ENCODE assay signal across 23 cellular contexts in the genomic region with DNA sequence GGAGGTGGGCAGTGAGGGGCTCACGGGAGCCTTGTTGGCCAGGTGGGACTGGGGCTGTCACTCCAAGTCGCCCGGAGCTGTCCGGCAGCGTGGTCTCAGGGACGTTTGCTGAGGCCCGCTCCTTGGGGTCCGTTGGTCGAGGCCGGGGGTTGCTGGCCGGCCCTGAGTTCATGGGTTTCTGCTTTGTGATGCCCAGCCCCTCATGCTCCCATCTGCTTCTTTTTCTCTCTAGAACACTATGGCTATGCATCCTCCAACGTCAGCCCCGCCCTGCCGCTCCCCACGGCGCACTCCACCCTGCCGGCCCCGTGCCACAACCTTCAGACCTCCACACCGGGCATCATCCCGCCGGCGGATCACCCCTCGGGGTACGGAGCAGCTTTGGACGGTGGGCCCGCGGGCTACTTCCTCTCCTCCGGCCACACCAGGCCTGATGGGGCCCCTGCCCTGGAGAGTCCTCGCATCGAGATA. TPM values are rescaled to one million over a fixed set of nuclear protein-coding genes. Genes with fewer than 3 reads are reported as not detected.
DNase-seq lines count a peak whose midpoint lies in the region; ATAC-seq and TF ChIP-seq lines count a peak whose summit lies in the region.
"Had no signal": no experiment of that assay in that cellular context is flagged by ENCODE, and none has a peak within 500 bp of the region (broad histone marks: within the 10 kb centered on the region; RNA-seq: fewer than 3 reads in every experiment).

No MANE protein-coding gene starts in this region.

- peaks cover 3% of the 10 kb centered on the region for H3K4me1 ChIP-seq in mucosa of descending colon (ENCODE audit: low read depth)
- no peaks in the 10 kb centered on the region for H3K4me1 ChIP-seq in aorta (ENCODE audit: control insufficient read depth in 1 of 2, insufficient read depth in 2 of 2, low read length in 2 of 2)
- H3K4me1 ChIP-seq: A549, Caco-2, HAP-1 had no signal

- H3K4me3 ChIP-seq in mucosa of descending colon: no peak overlapping the region
- no peak overlapping the region for H3K4me3 ChIP-seq in aorta (ENCODE audit: low read length in 2 of 2)
- H3K4me3 ChIP-seq: A549, HAP-1, PC-9 had no signal

- no peaks in the 10 kb centered on the region for H3K27me3 ChIP-seq in aorta (ENCODE audit: control insufficient read depth in 1 of 2, insufficient read depth in 2 of 2, low read length in 1 of 2)

- intact Hi-C loops in left cardiac atrium (cut with DNase I): no loop called here
- intact Hi-C loops in cardiac septum (cut with DNase I): no loop called here
- intact Hi-C loops in left ventricle myocardium superior (cut with micrococcal nuclease): no loop called here
- intact Hi-C loops in mucosa of descending colon (cut with DNase I, micrococcal nuclease): no loop called here
- intact Hi-C loops in aorta (cut with DNase I): no loop called here

- no peaks in the 10 kb centered on the region for H3K9me3 ChIP-seq in mucosa of descending colon
- no peaks in the 10 kb centered on the region for H3K9me3 ChIP-seq in aorta (ENCODE audit: control insufficient read depth, low read length)
- H3K9me3 ChIP-seq: A549, Caco-2, HAP-1 had no signal

- H3K36me3 ChIP-seq in mucosa of descending colon (ENCODE audit: low read depth): no peaks in the 10 kb centered on the region
- H3K36me3 ChIP-seq in aorta (ENCODE audit: control insufficient read depth in 1 of 2, insufficient read depth in 2 of 2, low read length in 1 of 2): peaks cover 3 to 4% of the 10 kb centered on the region in 2 donors

- DNase-seq in left cardiac atrium: peak; percentile 10
- DNase-seq in cardiac septum (ENCODE audit: low spot score): no peak
- DNase-seq in left ventricle myocardium superior: peak; percentile 24
- DNase-seq in mucosa of descending colon: peak in 2 of 3 donors; percentile 17 to 46
- peak; percentile 33 to 75 for DNase-seq in aorta
- no peak for DNase-seq in amniotic stem cell (lab: John Stamatoyannopoulos, UW)
- DNase-seq: C1 segment of cervical spinal cord; Caco-2; CD8-positive, alpha-beta T cell; GOT3; HFFc6; IMR-90; KG1; MM.1S; NCI-H2029; NCI-H446; NCI-H524 treated with DMSO at 0.1 percent for 48 hours; PC-9; SHP77 had no signal

- no peak overlapping the region for H3K27ac ChIP-seq in aorta (ENCODE audit: low read depth in 1 of 2, low read length in 2 of 2)
- H3K27ac ChIP-seq: A549, PC-9 had no signal

- TF ChIP-seq CTCF in mucosa of descending colon (IDR thresholded peaks at IDR 0.05): no peak

- no peak for ATAC-seq in left cardiac atrium
- ATAC-seq in left ventricle myocardium superior: no peak
- ATAC-seq in mucosa of descending colon: no peak
- ATAC-seq in aorta (ENCODE audit: low FRiP score): no peak
- no peak for ATAC-seq in GM21367 (IDR thresholded peaks at IDR 0.05; ENCODE audit: unreplicated experiment)
- ATAC-seq: A549; CD8-positive, alpha-beta T cell had no signal

- WGBS in aorta, 2 donors: 93 to 97% methylated on average over 30 of the region's 30 CpGs

RNA-seq across cellular contexts. Expression of gene NFATC1, which starts 14.5 kb away (rescaled TPM):
- total RNA-seq in left cardiac atrium (10 to 100 TPM; 17.1 to 18.9 TPM), cardiac septum (16.4 TPM), left ventricle myocardium superior (18.7 TPM), mucosa of descending colon (10 to 100 TPM in 1 of 3 donors, 1 to 10 TPM in 2; 2.9 to 12.9 (median 4.6) TPM), aorta (10 to 100 TPM; 37.2 to 39.2 TPM)
- polyA plus RNA-seq in aorta: 1 to 10 TPM; 2.0 to 7.2 TPM
- total RNA-seq: RPMI7951 had no signal

Comparison
In these comparisons a context has a peak if more than half of its experiments do, and no peak if none do; other contexts are left out.
1. DNase-seq: peak in left cardiac atrium (single experiment), left ventricle myocardium superior (single experiment), mucosa of descending colon (2 of 3) and aorta (2 of 2); none in cardiac septum (single experiment) and amniotic stem cell (single experiment).